Comparison of ENCODE assay signal across 10 cellular contexts in genomic region chr2:190404487-190404886, GRCh38. TPM values are rescaled to one million over a fixed set of nuclear protein-coding genes. Genes with fewer than 3 reads are reported as not detected.
DNase-seq lines count a peak whose midpoint lies in the region; ATAC-seq and TF ChIP-seq lines count a peak whose summit lies in the region.
"Had no signal": no experiment of that assay in that cellular context is flagged by ENCODE, and none has a peak within 500 bp of the region (broad histone marks: within the 10 kb centered on the region; RNA-seq: fewer than 3 reads in every experiment).

No MANE protein-coding gene starts in this region.

- no peak for ATAC-seq in HG02678 (IDR thresholded peaks at IDR 0.05; ENCODE audit: unreplicated experiment)
- ATAC-seq: gastroesophageal sphincter had no signal

- no peaks in the 10 kb centered on the region for H3K4me1 Mint-ChIP-seq in type B pancreatic cell (ENCODE audit: unreplicated experiment)

- H3K36me3 ChIP-seq in brain microvascular endothelial cell (replicated peaks), result no peaks in the 10 kb centered on the region
- H3K36me3 ChIP-seq in thyroid gland, result no peaks in the 10 kb centered on the region
- H3K36me3 ChIP-seq: gastroesophageal sphincter had no signal

- no peak overlapping the region for H3K4me3 Mint-ChIP-seq in type B pancreatic cell
- H3K4me3 Mint-ChIP-seq: mesothelial cell of epicardium had no signal

- no peaks in the 10 kb centered on the region for H3K36me3 Mint-ChIP-seq in type B pancreatic cell
- H3K36me3 Mint-ChIP-seq: mesothelial cell of epicardium had no signal

- peaks cover 7% of the 10 kb centered on the region for H3K27me3 Mint-ChIP-seq in type B pancreatic cell

- no peak overlapping the region for H3K4me3 ChIP-seq in brain microvascular endothelial cell (ENCODE audit: low read depth, low read length)
- no peak overlapping the region for H3K4me3 ChIP-seq in thyroid gland (replicated peaks in 1 of 3)
- H3K4me3 ChIP-seq: gastroesophageal sphincter had no signal

- H3K27me3 ChIP-seq in brain microvascular endothelial cell (replicated peaks) (no peaks in the 10 kb centered on the region), thyroid gland (no peaks in the 10 kb centered on the region)
- H3K27me3 ChIP-seq: gastroesophageal sphincter had no signal

- no peak for TF ChIP-seq POLR2A in thyroid gland (IDR thresholded peaks at IDR 0.05)

- TF ChIP-seq CTCF in brain microvascular endothelial cell (IDR thresholded peaks at IDR 0.05; ENCODE audit: low read depth, low read length, missing control alignments), result no peak
- TF ChIP-seq CTCF in type B pancreatic cell (conservative IDR thresholded peaks at IDR 0.05), result no peak
- TF ChIP-seq CTCF in thyroid gland (IDR thresholded peaks at IDR 0.05), result no peak

- peak; percentile 43 for DNase-seq in activated CD4-positive, alpha-beta T cell treated with anti-CD3 and anti-CD28 coated beads for 48 hours
- DNase-seq in activated CD4-positive, alpha-beta T cell treated with anti-CD3 and anti-CD28 coated beads, Interleukin-2, amount 50 U/mL, for 1 hour, result no peak
- peak; percentile 39 for DNase-seq in NCI-H2196 (lab: John Stamatoyannopoulos, UW; ENCODE audit: unreplicated experiment)
- DNase-seq in brain microvascular endothelial cell, result peak; percentile 22
- DNase-seq in putamen (ENCODE audit: low spot score), result peak; percentile 80
- DNase-seq in type B pancreatic cell (ENCODE audit: extremely low spot score, unreplicated experiment), result no peak
- no peak for DNase-seq in thyroid gland

- intact Hi-C loops in thyroid gland (cut with DNase I), result no loop called here

- H3K27ac ChIP-seq in brain microvascular endothelial cell (no peak overlapping the region), thyroid gland (no peak overlapping the region)
- H3K27ac ChIP-seq: gastroesophageal sphincter had no signal

- H3K9me3 Mint-ChIP-seq in type B pancreatic cell, result no peaks in the 10 kb centered on the region
- H3K9me3 Mint-ChIP-seq: mesothelial cell of epicardium had no signal

- no peak overlapping the region for H3K27ac Mint-ChIP-seq in type B pancreatic cell
- H3K27ac Mint-ChIP-seq: mesothelial cell of epicardium had no signal

- peaks cover 4 to 10% of the 10 kb centered on the region in 2 donors for H3K4me1 ChIP-seq in thyroid gland

- in situ Hi-C loops in brain microvascular endothelial cell (cut with HindIII; ENCODE audit: low pct_ligation_motif_present, low sequenced_read_pairs), result no loop called here

- no peaks in the 10 kb centered on the region for H3K9me3 ChIP-seq in thyroid gland
- H3K9me3 ChIP-seq: gastroesophageal sphincter had no signal

RNA-seq across cellular contexts. Expression of gene MFSD6, which starts 3.7 kb away (rescaled TPM):
- total RNA-seq in type B pancreatic cell (ENCODE audit: low replicate concordance) (15.2 and 21.8 TPM in 2 replicates), thyroid gland (100 to 1,000 TPM; 132 to 189 (median 182) TPM)

Comparison
In these comparisons a context has a peak if more than half of its experiments do, and no peak if none do; other contexts are left out.
1. DNase-seq: peak in activated CD4-positive, alpha-beta T cell treated with anti-CD3 and anti-CD28 coated beads for 48 hours (single experiment), NCI-H2196 (single experiment), brain microvascular endothelial cell (single experiment) and putamen (single experiment); none in activated CD4-positive, alpha-beta T cell treated with anti-CD3 and anti-CD28 coated beads, Interleukin-2, amount 50 U/mL, for 1 hour (single experiment), type B pancreatic cell (single experiment) and thyroid gland (0 of 2).